Comparison of ENCODE assay signal across 14 cellular contexts in genomic region chr19:10995926-10996600, GRCh38. TPM values are rescaled to one million over a fixed set of nuclear protein-coding genes. Genes with fewer than 3 reads are reported as not detected.
DNase-seq lines count a peak whose midpoint lies in the region; ATAC-seq and TF ChIP-seq lines count a peak whose summit lies in the region.
"Had no signal": no experiment of that assay in that cellular context is flagged by ENCODE, and none has a peak within 500 bp of the region (broad histone marks: within the 10 kb centered on the region; RNA-seq: fewer than 3 reads in every experiment).

No MANE protein-coding gene starts in this region.

- POLR2A ChIA-PET in PC-9 (lab: Charles Lee; ENCODE audit: unreplicated experiment), result no interaction called here

- 91% methylated on average over 29 of the region's 29 CpGs for WGBS in right cardiac atrium
- whole genome bisulfite sequencing in spleen, 5 donors, result 91 to 95% (median 93%) methylated on average over 29 of the region's 29 CpGs

- TF ChIP-seq POLR2A in spleen (IDR thresholded peaks at IDR 0.05), result no peak

- no TSS peak for BruUV-seq in PC-9 (replicated peaks; lab: Mats Ljungman, UMichigan)

- H3K9me3 ChIP-seq in right cardiac atrium (ENCODE audit: control insufficient read depth, low read length) (no peaks in the 10 kb centered on the region), osteoblast (ENCODE audit: low read depth, low read length) (no peaks in the 10 kb centered on the region), PC-9 (ENCODE audit: insufficient read depth, low read depth) (no peaks in the 10 kb centered on the region), spleen (no peaks in the 10 kb centered on the region)
- H3K9me3 ChIP-seq: BLaER1 had no signal

- H3K27me3 ChIP-seq in right cardiac atrium (ENCODE audit: control insufficient read depth, insufficient read depth) (no peaks in the 10 kb centered on the region), osteoblast (ENCODE audit: insufficient read depth, low read length) (no peaks in the 10 kb centered on the region), PC-9 (ENCODE audit: insufficient read depth, low read depth) (no peaks in the 10 kb centered on the region), spleen (replicated peaks in 1 of 7) (no peaks in the 10 kb centered on the region)
- H3K27me3 ChIP-seq: BLaER1 had no signal

- CTCF ChIA-PET in PC-9 (lab: Charles Lee), result no interaction called here

- no peak overlapping the region for H3K27ac ChIP-seq in right cardiac atrium (ENCODE audit: low read length)
- no peak overlapping the region for H3K27ac ChIP-seq in osteoblast (ENCODE audit: low read depth, low read length)
- no peak overlapping the region for H3K27ac ChIP-seq in PC-9
- no peak overlapping the region for H3K27ac ChIP-seq in spleen
- H3K27ac ChIP-seq: BLaER1, GM23248 had no signal

- intact Hi-C loops in right cardiac atrium (cut with DNase I), result no loop called here
- intact Hi-C loops in Right ventricle myocardium inferior (cut with DNase I), result no loop called here
- intact Hi-C loops in PC-9 (cut with micrococcal nuclease; ENCODE audit: unreplicated experiment), result no loop called here
- intact Hi-C loops in spleen (cut with DNase I; ENCODE audit: low total_unique reads), result no loop called here

- H3F3A ChIP-seq in PC-9 (ENCODE audit: insufficient read depth, low read depth), result peaks cover 15% of the 10 kb centered on the region; the same call in 1 of the 2 replicates

- H3K4me1 ChIP-seq in right cardiac atrium (ENCODE audit: control insufficient read depth, insufficient read depth, low read length) (no peaks in the 10 kb centered on the region), osteoblast (ENCODE audit: insufficient read depth, low read length) (peaks cover 9% of the 10 kb centered on the region), PC-9 (replicated peaks; ENCODE audit: insufficient read depth) (no peaks in the 10 kb centered on the region), spleen (no peaks in the 10 kb centered on the region)
- H3K4me1 ChIP-seq: BLaER1 had no signal

- H3K9me2 ChIP-seq in PC-9 (ENCODE audit: insufficient read depth), result no peaks in the 10 kb centered on the region

- TF ChIP-seq CTCF in osteoblast (IDR thresholded peaks at IDR 0.05; ENCODE audit: extremely low read depth, low read depth, low read length) (no peak), PC-9 (conservative IDR thresholded peaks at IDR 0.05) (no peak), spleen (IDR thresholded peaks at IDR 0.05 in 8 of 11, conservative IDR thresholded peaks at IDR 0.05 in 3 of 11) (no peak)

- ATAC-seq in right cardiac atrium (no peak), Right ventricle myocardium inferior (no peak)
- ATAC-seq: GM12878 had no signal

- H4K20me1 ChIP-seq in osteoblast (ENCODE audit: insufficient read depth, low read length), result peaks cover 12% of the 10 kb centered on the region
- H4K20me1 ChIP-seq in PC-9 (ENCODE audit: insufficient read depth), result peaks cover 3% of the 10 kb centered on the region

- H3K4me2 ChIP-seq in osteoblast (ENCODE audit: insufficient read depth, low read length), result no peak overlapping the region
- H3K4me2 ChIP-seq in PC-9, result no peak overlapping the region
- H3K4me2 ChIP-seq: BLaER1 had no signal

- DNase-seq in right cardiac atrium (peak in 2 of 3 donors; percentile 16 to 41), Right ventricle myocardium inferior (ENCODE audit: missing footprints) (no peak), MV-4-11 (lab: John Stamatoyannopoulos, UW) (peak; percentile 48), osteoblast (ENCODE audit: insufficient read length, low spot score, missing footprints) (peak; percentile 38), NCI-H1092 (lab: John Stamatoyannopoulos, UW) (no peak), PC-9 (no peak), spleen (no peak)
- DNase-seq: 8988T; AML-193; CD8-positive, alpha-beta memory T cell; DMS79; GM23248 had no signal

- H3K36me3 ChIP-seq in osteoblast (ENCODE audit: insufficient read depth, low read length), result peaks cover 66% of the 10 kb centered on the region
- peaks cover 33% of the 10 kb centered on the region for H3K36me3 ChIP-seq in PC-9 (ENCODE audit: low read depth)
- peaks cover 7 to 100% (median 75%) of the 10 kb centered on the region in 6 donors for H3K36me3 ChIP-seq in spleen

- H2AFZ ChIP-seq in osteoblast (ENCODE audit: low read length), result no peak overlapping the region
- H2AFZ ChIP-seq in PC-9, result no peak overlapping the region
- H2AFZ ChIP-seq: GM23248 had no signal

- no peak overlapping the region for H3K4me3 ChIP-seq in right cardiac atrium (ENCODE audit: low read length)
- H3K4me3 ChIP-seq in osteoblast (ENCODE audit: insufficient read depth, low read length), result no peak overlapping the region
- no peak overlapping the region for H3K4me3 ChIP-seq in PC-9
- H3K4me3 ChIP-seq in spleen, result no peak overlapping the region
- H3K4me3 ChIP-seq: BLaER1, GM12878, GM23248 had no signal

- H3K79me2 ChIP-seq in osteoblast (ENCODE audit: insufficient read depth, low read length) (peaks cover 4% of the 10 kb centered on the region), PC-9 (ENCODE audit: low read depth) (no peaks in the 10 kb centered on the region)

RNA-seq across cellular contexts. Expression of gene SMARCA4, which starts 35.2 kb away (rescaled TPM):
- total RNA-seq in right cardiac atrium (10 to 100 TPM; 33.1 to 49.6 (median 45.6) TPM), Right ventricle myocardium inferior (33.8 TPM), osteoblast (52.2 and 52.8 TPM in 2 replicates), PC-9 (2021) (128 and 136 TPM in 2 replicates), spleen (10 to 100 TPM; 61.5 to 95.6 (median 67.0) TPM)
- polyA plus RNA-seq in right cardiac atrium (39.7 TPM), spleen (10 to 100 TPM; 41.6 to 69.6 (median 58.4) TPM)

Comparison
In these comparisons a context has a peak if more than half of its experiments do, and no peak if none do; other contexts are left out.
1. DNase-seq: peak in right cardiac atrium (2 of 3), MV-4-11 (single experiment) and osteoblast (single experiment); none in Right ventricle myocardium inferior (single experiment), NCI-H1092 (single experiment), PC-9 (0 of 2) and spleen (single experiment).